11 cellular contexts compared by ENCODE assay signal in the genomic region with DNA sequence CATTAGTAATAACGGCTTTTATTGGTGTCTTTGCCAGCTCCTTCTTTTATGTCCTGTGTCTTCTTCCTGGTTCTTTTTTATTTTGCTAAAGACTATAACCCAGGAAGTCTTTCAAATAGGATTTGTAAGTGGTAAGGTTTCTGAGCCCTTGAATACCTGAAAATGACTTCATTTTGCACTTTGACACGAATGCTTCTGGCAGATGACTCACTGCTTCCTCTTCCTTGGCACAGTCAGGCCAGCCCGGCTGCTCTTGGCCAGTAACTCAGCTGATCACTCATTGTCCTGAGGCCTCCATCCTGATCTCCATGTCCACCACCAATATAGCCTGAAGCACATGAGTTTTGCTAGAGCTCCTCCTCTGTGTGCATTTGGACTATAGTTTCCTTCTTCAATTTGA. TPM values are rescaled to one million over a fixed set of nuclear protein-coding genes. Genes with fewer than 3 reads are reported as not detected.
DNase-seq lines count a peak whose midpoint lies in the region; ATAC-seq and TF ChIP-seq lines count a peak whose summit lies in the region.
"Had no signal": no experiment of that assay in that cellular context is flagged by ENCODE, and none has a peak within 500 bp of the region (broad histone marks: within the 10 kb centered on the region; RNA-seq: fewer than 3 reads in every experiment).

No MANE protein-coding gene starts in this region.

- no peak for TF ChIP-seq CTCF in breast epithelium (IDR thresholded peaks at IDR 0.05)
- TF ChIP-seq CTCF in MM.1S (IDR thresholded peaks at IDR 0.05; ENCODE audit: low read length): no peak
- TF ChIP-seq CTCF in GM20000 (IDR thresholded peaks at IDR 0.05; ENCODE audit: extremely low read depth, missing control alignments): no peak

- H3K27ac ChIP-seq in ACC112 (ENCODE audit: low read depth, low read length): peak overlapping the region; percentile 62
- peak overlapping the region; percentile 9 to 34 for H3K27ac ChIP-seq in breast epithelium
- H3K27ac ChIP-seq in MM.1S (ENCODE audit: low read length): no peak overlapping the region
- H3K27ac ChIP-seq: BLaER1 treated with 17β-estradiol and CSF1 and Interleukin-3, amounts not matched to agents 10 nM and 100 nM had no signal

- H3K9me3 ChIP-seq in breast epithelium (peaks cover 5 to 6% of the 10 kb centered on the region in 2 donors), MM.1S (replicated peaks; ENCODE audit: insufficient read depth, low read length) (no peaks in the 10 kb centered on the region)

- no peaks in the 10 kb centered on the region for H3K9me2 ChIP-seq in MM.1S (replicated peaks; ENCODE audit: insufficient read depth, low read length)

- peak overlapping the region; percentile 30; the same call in 1 of the 2 replicates for H3K4me3 ChIP-seq in ACC112 (ENCODE audit: low read depth, low read length)
- no peak overlapping the region for H3K4me3 ChIP-seq in breast epithelium
- H3K4me3 ChIP-seq in MM.1S (ENCODE audit: low read length): no peak overlapping the region
- H3K4me3 ChIP-seq: BLaER1 treated with 17β-estradiol and CSF1 and Interleukin-3, amounts not matched to agents 10 nM and 100 nM had no signal

- intact Hi-C loops in breast epithelium (cut with DNase I; ENCODE audit: low total_unique reads): no loop called here

- H3K9ac ChIP-seq in MM.1S (ENCODE audit: low read length): no peak overlapping the region
- H3K9ac ChIP-seq: BLaER1 treated with 17β-estradiol and CSF1 and Interleukin-3, amounts not matched to agents 10 nM and 100 nM had no signal

- H3K27me3 ChIP-seq in ACC112 (ENCODE audit: insufficient read depth, low read length): no peaks in the 10 kb centered on the region
- H3K27me3 ChIP-seq in breast epithelium: no peaks in the 10 kb centered on the region
- no peaks in the 10 kb centered on the region for H3K27me3 ChIP-seq in MM.1S (replicated peaks; ENCODE audit: insufficient read depth, low read length)
- H3K27me3 ChIP-seq: BLaER1 treated with 17β-estradiol and CSF1 and Interleukin-3, amounts not matched to agents 10 nM and 100 nM had no signal

- H3K4me2 ChIP-seq in MM.1S (ENCODE audit: low read depth, low read length): no peak overlapping the region

- no peaks in the 10 kb centered on the region for H4K20me1 ChIP-seq in MM.1S (ENCODE audit: insufficient read depth, low read length)
- H4K20me1 ChIP-seq: BLaER1 treated with 17β-estradiol and CSF1 and Interleukin-3, amounts not matched to agents 10 nM and 100 nM had no signal

- ATAC-seq in left lobe of liver: peak; percentile 97
- ATAC-seq: stimulated activated naive B cell treated with anti-CD40 and anti-IgM and Interleukin-4, amounts not matched to agents 10 μg/mL and 1 μg/mL and 100 μg/mL, for 72 hours had no signal

- peaks cover 20% of the 10 kb centered on the region for H3K36me3 ChIP-seq in ACC112 (ENCODE audit: insufficient read depth, low read length)
- H3K36me3 ChIP-seq in breast epithelium: peaks cover 8% of the 10 kb centered on the region
- H3K36me3 ChIP-seq in MM.1S (replicated peaks; ENCODE audit: insufficient read depth, low read length): no peaks in the 10 kb centered on the region
- H3K36me3 ChIP-seq: BLaER1 treated with 17β-estradiol and CSF1 and Interleukin-3, amounts not matched to agents 10 nM and 100 nM had no signal

- no peak for TF ChIP-seq POLR2A in breast epithelium (IDR thresholded peaks at IDR 0.05)

- H3F3A ChIP-seq in MM.1S (ENCODE audit: insufficient read depth, low read length): no peaks in the 10 kb centered on the region

- H3K79me2 ChIP-seq in ACC112 (ENCODE audit: control insufficient read depth, insufficient read depth, low read length, unreplicated experiment) (no peaks in the 10 kb centered on the region), MM.1S (ENCODE audit: low read length) (no peaks in the 10 kb centered on the region)

- no peak overlapping the region for H2AFZ ChIP-seq in ACC112 (ENCODE audit: low read length, unreplicated experiment)
- no peak overlapping the region for H2AFZ ChIP-seq in MM.1S (ENCODE audit: low read length)

- peak; percentile 49 for DNase-seq in HuH-7.5 (ENCODE audit: low spot score)
- no peak for DNase-seq in breast epithelium (ENCODE audit: low spot score in 2 of 2)
- peak; percentile 67 for DNase-seq in left lobe of liver (ENCODE audit: low spot score)
- DNase-seq in MM.1S: no peak
- no peak for DNase-seq in GM20000 (ENCODE audit: low spot score)
- no peak for DNase-seq in NCI-H1417 (lab: John Stamatoyannopoulos, UW)
- no peak for DNase-seq in NK-92 (lab: John Stamatoyannopoulos, UW; ENCODE audit: unreplicated experiment)
- DNase-seq: Karpas-422; stimulated activated naive B cell treated with anti-CD40 and anti-IgM and Interleukin-4, amounts not matched to agents 10 μg/mL and 1 μg/mL and 100 μg/mL, for 72 hours had no signal

- H3K4me1 ChIP-seq in ACC112 (ENCODE audit: control insufficient read depth, insufficient read depth, low read length, unreplicated experiment): peaks cover 7% of the 10 kb centered on the region
- no peaks in the 10 kb centered on the region for H3K4me1 ChIP-seq in breast epithelium
- H3K4me1 ChIP-seq in MM.1S (ENCODE audit: low read length): no peaks in the 10 kb centered on the region

RNA-seq across cellular contexts. Expression of a gene that starts 48.7 kb away (rescaled TPM):
- total RNA-seq in breast epithelium (1 to 10 TPM in 2 of 3 donors, not detected in 1; 1.6 to 2.9 TPM), left lobe of liver (0.33 TPM)

Comparison
In these comparisons a context has a peak if more than half of its experiments do, and no peak if none do; other contexts are left out.
1. DNase-seq: peak in HuH-7.5 (single experiment) and left lobe of liver (single experiment); none in breast epithelium (0 of 2), MM.1S (single experiment), GM20000 (single experiment), NCI-H1417 (0 of 3) and NK-92 (single experiment).